1 cellular context compared by ENCODE assay signal in the genomic region with DNA sequence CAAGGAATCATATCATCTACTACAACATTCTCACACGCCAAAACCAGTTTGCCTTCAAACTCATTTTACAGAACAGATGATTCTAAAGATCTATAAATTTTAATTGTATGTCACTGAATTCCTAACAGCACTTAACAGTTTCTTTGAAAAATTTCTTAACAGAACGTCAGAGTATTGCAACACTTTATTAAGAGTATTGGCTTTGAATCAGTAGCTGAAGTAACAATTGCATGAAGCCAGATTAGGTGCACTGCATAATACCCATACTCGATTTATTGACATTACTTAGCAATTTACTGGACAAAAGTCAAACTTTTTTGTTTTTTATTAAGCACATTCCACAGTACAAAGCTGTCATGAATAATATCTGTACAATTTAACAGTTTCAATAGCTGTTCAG.
TF ChIP-seq lines count a peak whose summit lies in the region.

No MANE protein-coding gene starts in this region.

TF ChIP-seq in K562, 482 proteins besides CTCF, POLR2A, EP300 and RAD21 (continued from another document):
- TF ChIP-seq MLLT1 (IDR thresholded peaks at IDR 0.05) (no peak), STAT6 (CRISPR knock-in tag; IDR thresholded peaks at IDR 0.05) (no peak), ZNF3 (CRISPR knock-in tag; IDR thresholded peaks at IDR 0.05) (no peak), PHF8 (IDR thresholded peaks at IDR 0.05; ENCODE audit: borderline replicate concordance, low read length) (no peak), HDAC6 (IDR thresholded peaks at IDR 0.05; ENCODE audit: low read depth, low read length) (no peak), CEBPG (CRISPR knock-in tag; IDR thresholded peaks at IDR 0.05) (no peak), CEBPG (tag; conservative IDR thresholded peaks at IDR 0.05 in 1 of 2, IDR thresholded peaks at IDR 0.05 in 1 of 2) (0 out of 4 replicates have a peak, but pooled peaks of 1 of the 2 experiments have one; percentile 21)
